ENCODE assay signal across 8 cellular contexts in the genomic region with DNA sequence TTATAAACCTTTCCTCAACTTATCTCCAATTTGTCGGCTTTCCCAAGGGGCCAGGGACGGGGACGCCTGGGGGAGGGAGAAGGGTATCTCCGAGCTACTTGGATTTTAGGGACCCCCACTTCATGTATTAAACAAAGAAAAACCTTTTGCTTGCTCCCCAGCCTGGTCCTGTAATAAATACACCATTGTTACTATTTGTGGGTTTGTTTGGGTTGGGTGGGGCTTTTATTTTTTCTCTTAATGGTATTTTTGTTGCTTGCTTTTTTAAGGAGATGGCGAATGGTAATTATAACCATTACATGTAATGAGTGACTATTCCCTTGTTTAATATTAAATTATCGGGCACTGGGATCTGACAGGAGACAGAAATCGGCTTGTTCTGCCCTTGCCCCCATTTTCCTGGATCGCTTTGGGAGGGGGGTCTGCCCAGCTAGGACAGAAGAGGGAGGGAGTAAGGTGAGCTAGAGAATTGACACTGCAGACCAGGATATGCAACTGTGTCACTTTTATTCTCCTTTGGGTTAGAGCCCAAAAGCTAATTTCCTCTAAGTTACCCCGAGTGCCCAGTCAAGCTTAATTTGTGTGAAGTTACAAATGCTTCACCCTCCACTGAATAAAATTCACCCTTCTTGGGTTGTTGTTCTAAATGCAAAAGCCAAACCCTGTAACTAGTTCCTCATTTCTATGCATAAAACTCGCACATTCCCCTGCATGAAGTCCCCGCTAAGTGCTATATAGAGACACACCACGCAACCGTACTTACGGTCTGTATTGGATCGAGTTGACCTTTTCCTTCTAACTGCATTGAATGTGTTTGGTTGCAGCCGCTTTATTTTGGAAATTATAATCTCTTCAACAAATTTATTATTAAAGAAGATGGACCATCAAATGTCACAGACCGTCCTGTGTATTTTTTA. TPM values are rescaled to one million over a fixed set of nuclear protein-coding genes. Genes with fewer than 3 reads are reported as not detected.
A peak's percentile ranks its signal among the peaks of the same experiment; 100 is the strongest.
DNase-seq lines count a peak whose midpoint lies in the region; ATAC-seq and TF ChIP-seq lines count a peak whose summit lies in the region.

No MANE protein-coding gene starts in this region.

- H3K27ac ChIP-seq in muscle layer of duodenum (ENCODE audit: low read length): peak overlapping the region; percentile 97

- no peaks in the 10 kb centered on the region for H3K27me3 ChIP-seq in muscle layer of duodenum (ENCODE audit: low read depth, low read length)

- intact Hi-C loops in Right ventricle myocardium inferior (cut with DNase I) (loop anchor here (2.0 to 10.0 kb wide), 4 partner anchors 41 to 213 kb away; no protein-coding TSS in a partner anchor), cardiac septum (cut with DNase I) (loop anchor here (1.0 to 10.0 kb wide), 8 partner anchors 141 to 1087 kb away; no protein-coding TSS in a partner anchor)

- H3K4me1 ChIP-seq in muscle layer of duodenum (ENCODE audit: control insufficient read depth in 1 of 2, insufficient read depth in 2 of 2, low read length in 2 of 2): no peaks in the 10 kb centered on the region

- peak overlapping the region; percentile 84 for H3K4me3 ChIP-seq in epithelial cell of esophagus (ENCODE audit: low read length)
- H3K4me3 ChIP-seq in muscle layer of duodenum (ENCODE audit: low read depth in 1 of 2, low read length in 2 of 2): peak overlapping the region; percentile 71 to 74

- ATAC-seq in Right ventricle myocardium inferior (peak; percentile 26), HG03064 (IDR thresholded peaks at IDR 0.05; ENCODE audit: low read depth, unreplicated experiment) (peak; percentile 47)

- peaks cover 0 to 4% of the 10 kb centered on the region in 2 donors for H3K36me3 ChIP-seq in muscle layer of duodenum (ENCODE audit: control insufficient read depth in 1 of 2, insufficient read depth in 2 of 2, low read length in 2 of 2)

- no peak for TF ChIP-seq CTCF in epithelial cell of esophagus (IDR thresholded peaks at IDR 0.05; ENCODE audit: insufficient read depth, low read depth, low read length, missing control alignments)

- H3K9me3 ChIP-seq in muscle layer of duodenum (ENCODE audit: control insufficient read depth in 1 of 2, low read length in 2 of 2): no peaks in the 10 kb centered on the region

- DNase-seq in Right ventricle myocardium inferior (ENCODE audit: missing footprints) (no peak), cardiac septum (ENCODE audit: low spot score) (no peak), OCI-M1 (lab: John Stamatoyannopoulos, UW) (peak; percentile 1), epithelial cell of esophagus (ENCODE audit: low read depth) (peak; percentile 31), AG08395 (ENCODE audit: low spot score) (no peak), GM19240 (ENCODE audit: insufficient read length, low spot score) (no peak)

RNA-seq across cellular contexts. Expression of gene ZNF608, which starts 1.6 kb away (rescaled TPM):
- total RNA-seq in Right ventricle myocardium inferior (9.3 TPM), cardiac septum (18.8 TPM)

Comparison
In these comparisons a context has a peak if more than half of its experiments do, and no peak if none do; other contexts are left out.
1. DNase-seq: peak in OCI-M1 (single experiment) and epithelial cell of esophagus (single experiment); none in Right ventricle myocardium inferior (single experiment), cardiac septum (single experiment), AG08395 (single experiment) and GM19240 (single experiment).